Comparison of ENCODE assay signal across 16 cellular contexts in genomic region chr20:55269913-55270312, GRCh38.
A peak's percentile ranks its signal among the peaks of the same experiment; 100 is the strongest.
DNase-seq lines count a peak whose midpoint lies in the region; ATAC-seq and TF ChIP-seq lines count a peak whose summit lies in the region.
"Had no signal": no experiment of that assay in that cellular context is flagged by ENCODE, and none has a peak within 500 bp of the region (broad histone marks: within the 10 kb centered on the region; RNA-seq: fewer than 3 reads in every experiment).

No MANE protein-coding gene starts in this region.

- 18 to 50% methylated on average over 1 of the region's 1 CpG for WGBS in GM23248 (ENCODE audit: low coverage in 1 of 2, low lambda C conversion rate in 2 of 2, missing lambda C conversion rate in 2 of 2), 2 experiments

- in situ Hi-C loops in HAP-1 (cut with MboI; ENCODE audit: low sequenced_read_pairs) (no loop called here), GM23248 (cut with MboI) (no loop called here)

- peaks cover 0 to 33% (median 5%) of the 10 kb centered on the region in 10 experiments; a peak in 14 of 20 replicates for H3K4me1 ChIP-seq in BLaER1 treated with 17β-estradiol and CSF1 and Interleukin-3, amounts not matched to agents 10 nM and 100 nM
- H3K4me1 ChIP-seq in KMS-11 (ENCODE audit: low read depth, poor library complexity, severe bottlenecking) (peaks cover 32% of the 10 kb centered on the region), HAP-1 (no peaks in the 10 kb centered on the region), GM23248 (ENCODE audit: insufficient read depth) (no peaks in the 10 kb centered on the region)

- H3K36me3 ChIP-seq in BLaER1 treated with 17β-estradiol and CSF1 and Interleukin-3, amounts not matched to agents 10 nM and 100 nM = no peaks in the 10 kb centered on the region
- no peaks in the 10 kb centered on the region for H3K36me3 ChIP-seq in KMS-11 (ENCODE audit: insufficient read depth)
- H3K36me3 ChIP-seq in HAP-1 (replicated peaks) = no peaks in the 10 kb centered on the region
- H3K36me3 ChIP-seq in GM23248 (ENCODE audit: low read depth) = no peaks in the 10 kb centered on the region

- H3K9me2 ChIP-seq in GM23248 (ENCODE audit: insufficient read depth) = no peaks in the 10 kb centered on the region

- H3K79me2 ChIP-seq in KMS-11 (ENCODE audit: insufficient read depth, low read depth) = no peaks in the 10 kb centered on the region
- no peaks in the 10 kb centered on the region for H3K79me2 ChIP-seq in GM23248 (ENCODE audit: insufficient read depth)

- no peak overlapping the region for H3K4me3 ChIP-seq in BLaER1 treated with 17β-estradiol and CSF1 and Interleukin-3, amounts not matched to agents 10 nM and 100 nM
- H3K4me3 ChIP-seq in KMS-11 (IDR thresholded peaks at IDR 0.05; ENCODE audit: insufficient read depth, low read depth, low read length) (no peak overlapping the region), HAP-1 (no peak overlapping the region), GM23248 (no peak overlapping the region)

- ATAC-seq in HG03460 (IDR thresholded peaks at IDR 0.05; ENCODE audit: unreplicated experiment) (no peak), HG03439 (IDR thresholded peaks at IDR 0.05; ENCODE audit: unreplicated experiment) (no peak)

- peak overlapping the region in 7 of 11 experiments; percentile 8 to 78 (median 30); a peak in 8 of 22 replicates for H3K4me2 ChIP-seq in BLaER1 treated with 17β-estradiol and CSF1 and Interleukin-3, amounts not matched to agents 10 nM and 100 nM
- H3K4me2 ChIP-seq in KMS-11 (peak overlapping the region; percentile 13; the same call in 1 of the 2 replicates), GM23248 (ENCODE audit: unreplicated experiment) (no peak overlapping the region)

- DNase-seq in T1000 (lab: John Stamatoyannopoulos, UW) = peak; percentile 6
- DNase-seq in glomerular visceral epithelial cell (ENCODE audit: extremely low spot score) = peak; percentile 49
- no peak for DNase-seq in HAP-1 (ENCODE audit: low spot score in 2 of 2)
- DNase-seq in GM23248 = no peak
- DNase-seq: DMS 273 treated with DMSO at 0.1 percent for 48 hours, HFFc6, NCI-H1436, NCI-H2081, NCI-H510A treated with DMSO at 0.1 percent for 48 hours, OCI-M1 had no signal

- H2AFZ ChIP-seq in KMS-11 (ENCODE audit: low read depth) (no peak overlapping the region), GM23248 (no peak overlapping the region)

- no peaks in the 10 kb centered on the region for H3F3A ChIP-seq in GM23248 (ENCODE audit: insufficient read depth)

- no peak overlapping the region for H3K9ac ChIP-seq in BLaER1 treated with 17β-estradiol and CSF1 and Interleukin-3, amounts not matched to agents 10 nM and 100 nM
- no peak overlapping the region for H3K9ac ChIP-seq in KMS-11
- no peak overlapping the region for H3K9ac ChIP-seq in GM23248

- H3K9me3 ChIP-seq in BLaER1 treated with 17β-estradiol and CSF1 and Interleukin-3, amounts not matched to agents 10 nM and 100 nM (replicated peaks in 1 of 11) = 0 out of 22 replicates have a peak, but pooled peaks cover 0 to 3% (median 0%) of the 10 kb centered on the region in 11 experiments
- H3K9me3 ChIP-seq in HAP-1 (no peaks in the 10 kb centered on the region), GM23248 (ENCODE audit: low read depth) (no peaks in the 10 kb centered on the region)

- no peaks in the 10 kb centered on the region for H3K27me3 ChIP-seq in BLaER1 treated with 17β-estradiol and CSF1 and Interleukin-3, amounts not matched to agents 10 nM and 100 nM
- H3K27me3 ChIP-seq in KMS-11 (ENCODE audit: insufficient read depth, low read depth) (no peaks in the 10 kb centered on the region), HAP-1 (ENCODE audit: low read depth) (no peaks in the 10 kb centered on the region), GM23248 (replicated peaks; ENCODE audit: insufficient read depth) (no peaks in the 10 kb centered on the region)

- no peaks in the 10 kb centered on the region for H4K20me1 ChIP-seq in BLaER1 treated with 17β-estradiol and CSF1 and Interleukin-3, amounts not matched to agents 10 nM and 100 nM
- H4K20me1 ChIP-seq in KMS-11 (ENCODE audit: insufficient read depth) (no peaks in the 10 kb centered on the region), GM23248 (ENCODE audit: insufficient read depth) (no peaks in the 10 kb centered on the region)

- TF ChIP-seq CTCF in KMS-11 (conservative IDR thresholded peaks at IDR 0.05; ENCODE audit: low read depth, low read length) = no peak

- no peak overlapping the region for H3K27ac ChIP-seq in BLaER1 treated with 17β-estradiol and CSF1 and Interleukin-3, amounts not matched to agents 10 nM and 100 nM
- H3K27ac ChIP-seq in KMS-11 = no peak overlapping the region
- H3K27ac ChIP-seq in GM23248 = no peak overlapping the region
- H3K27ac ChIP-seq: C4-2B, RWPE1 had no signal

Comparison
In these comparisons a context has a peak if more than half of its experiments do, and no peak if none do; other contexts are left out.
1. DNase-seq: peak in T1000 (single experiment) and glomerular visceral epithelial cell (single experiment); none in HAP-1 (0 of 2) and GM23248 (single experiment).